In genomic region chr17:10871914-10872313, GRCh38 we compare ENCODE assay signal across 29 cellular contexts. TPM values are rescaled to one million over a fixed set of nuclear protein-coding genes. Genes with fewer than 3 reads are reported as not detected.
DNase-seq lines count a peak whose midpoint lies in the region; ATAC-seq and TF ChIP-seq lines count a peak whose summit lies in the region.
"Had no signal": no experiment of that assay in that cellular context is flagged by ENCODE, and none has a peak within 500 bp of the region (broad histone marks: within the 10 kb centered on the region; RNA-seq: fewer than 3 reads in every experiment).

No MANE protein-coding gene starts in this region.

- H3K27ac ChIP-seq in CD8-positive, alpha-beta memory T cell (ENCODE audit: low read depth, low read length) = no peak overlapping the region
- H3K27ac ChIP-seq in esophagus squamous epithelium = no peak overlapping the region
- H3K27ac ChIP-seq in spleen = no peak overlapping the region
- H3K27ac ChIP-seq: esophagus muscularis mucosa had no signal

- CTCF ChIA-PET in CD8-positive, alpha-beta memory T cell (lab: Charles Lee) = no interaction called here

- H3K4me3 Mint-ChIP-seq in CD8-positive, alpha-beta memory T cell = no peak overlapping the region
- H3K4me3 Mint-ChIP-seq: activated T-cell treated with anti-CD3 and anti-CD28 coated beads, Interleukin-2, amount 50 U/mL, for 4 hours; endodermal cell; immature natural killer cell had no signal

- no peaks in the 10 kb centered on the region for H3K27me3 ChIP-seq in CD8-positive, alpha-beta memory T cell (ENCODE audit: insufficient read depth, low read length, poor library complexity, severe bottlenecking)
- H3K27me3 ChIP-seq in esophagus squamous epithelium (no peaks in the 10 kb centered on the region), spleen (replicated peaks in 1 of 7) (peaks cover 0 to 10% (median 0%) of the 10 kb centered on the region in 7 donors)

- no peaks in the 10 kb centered on the region for H3K36me3 Mint-ChIP-seq in CD8-positive, alpha-beta memory T cell
- H3K36me3 Mint-ChIP-seq: immature natural killer cell had no signal

- intact Hi-C loops in left cardiac atrium (cut with DNase I) (loop anchor here in 1 of 2 donors (10.0 kb wide), 2 partner anchors 773 to 1063 kb away; no protein-coding TSS in a partner anchor), cardiac septum (cut with DNase I) (loop anchor here (10.0 kb wide), 1 partner anchor 773 kb away; no protein-coding TSS in a partner anchor), esophagus squamous epithelium (cut with DNase I) (no loop called here), spleen (cut with DNase I; ENCODE audit: low total_unique reads) (no loop called here)

- TF ChIP-seq CTCF in esophagus squamous epithelium (IDR thresholded peaks at IDR 0.05) = no peak
- TF ChIP-seq CTCF in spleen (IDR thresholded peaks at IDR 0.05 in 8 of 11, conservative IDR thresholded peaks at IDR 0.05 in 3 of 11) = no peak

- POLR2A ChIA-PET in CD8-positive, alpha-beta memory T cell (lab: Charles Lee) = no interaction called here

- H3K4me3 ChIP-seq in CD8-positive, alpha-beta memory T cell (ENCODE audit: low read length) = no peak overlapping the region
- H3K4me3 ChIP-seq in esophagus squamous epithelium (no peak overlapping the region), spleen (no peak overlapping the region)
- H3K4me3 ChIP-seq: esophagus muscularis mucosa had no signal

- peaks cover 0 to 3% (median 0%) of the 10 kb centered on the region in 5 donors for H3K9me3 Mint-ChIP-seq in CD8-positive, alpha-beta memory T cell
- H3K9me3 Mint-ChIP-seq: activated T-cell treated with anti-CD3 and anti-CD28 coated beads, Interleukin-2, amount 50 U/mL, for 4 hours; immature natural killer cell had no signal

- TF ChIP-seq POLR2A in esophagus squamous epithelium (IDR thresholded peaks at IDR 0.05) (no peak), spleen (IDR thresholded peaks at IDR 0.05) (no peak)

- peak; percentile 38 for DNase-seq in left cardiac atrium
- DNase-seq in cardiac septum (ENCODE audit: low spot score) = no peak
- DNase-seq in RPMI8226 = peak; percentile 11
- peak; percentile 26 for DNase-seq in mucosa of gallbladder (ENCODE audit: low spot score)
- no peak for DNase-seq in CD8-positive, alpha-beta memory T cell
- DNase-seq in esophagus squamous epithelium (lab: John Stamatoyannopoulos, UW) = no peak
- no peak for DNase-seq in spleen
- DNase-seq in NCI-H2196 (lab: John Stamatoyannopoulos, UW; ENCODE audit: unreplicated experiment) = no peak
- DNase-seq: activated CD4-positive, alpha-beta T cell treated with anti-CD3 and anti-CD28 coated beads for 4 hours; activated naive CD4-positive, alpha-beta T cell treated with Interleukin-2 at 50 U/mL for 16 hours; activated T-cell treated with anti-CD3 and anti-CD28 coated beads, Interleukin-2, amount 50 U/mL, for 4 hours; amniotic stem cell; C1 segment of cervical spinal cord; cortex of kidney; endodermal cell; HCEC 1CT; hippocampal formation; immature natural killer cell; NCI-H1092 treated with DMSO at 0.1 percent for 48 hours; NCI-H69; stimulated activated CD8-positive, alpha-beta memory T cell treated with anti-CD3 and anti-CD28 coated beads, Interleukin-4, amount 100 ng/mL, for 48 hours; T-helper 2 cell had no signal

- H3K4me1 ChIP-seq in CD8-positive, alpha-beta memory T cell (ENCODE audit: insufficient read depth, low read length) = no peaks in the 10 kb centered on the region
- H3K4me1 ChIP-seq in esophagus squamous epithelium = no peaks in the 10 kb centered on the region
- no peaks in the 10 kb centered on the region for H3K4me1 ChIP-seq in spleen
- H3K4me1 ChIP-seq: esophagus muscularis mucosa had no signal

- H3K27ac Mint-ChIP-seq in CD8-positive, alpha-beta memory T cell = no peak overlapping the region
- H3K27ac Mint-ChIP-seq: endodermal cell, immature natural killer cell had no signal

- ATAC-seq in left cardiac atrium = no peak
- ATAC-seq: activated T-cell treated with anti-CD3 and anti-CD28 coated beads, Interleukin-2, amount 50 U/mL, for 4 hours; SK-N-SH treated with all-trans-retinoic acid at 6 μM for 48 hours had no signal

- no peaks in the 10 kb centered on the region for H3K36me3 ChIP-seq in CD8-positive, alpha-beta memory T cell (ENCODE audit: insufficient read depth, low read length)
- H3K36me3 ChIP-seq in esophagus squamous epithelium (no peaks in the 10 kb centered on the region), spleen (no peaks in the 10 kb centered on the region)
- H3K36me3 ChIP-seq: esophagus muscularis mucosa had no signal

- WGBS in esophagus squamous epithelium, 2 donors = 36 to 41% methylated on average over 4 to 5 of the region's 5 CpGs
- 41 to 51% (median 44%) methylated on average over 5 of the region's 5 CpGs for WGBS in spleen, 5 donors

- peaks cover 16 to 21% of the 10 kb centered on the region in 2 donors for H3K27me3 Mint-ChIP-seq in CD8-positive, alpha-beta memory T cell

- no peaks in the 10 kb centered on the region for H3K9me3 ChIP-seq in CD8-positive, alpha-beta memory T cell (ENCODE audit: low read length)
- H3K9me3 ChIP-seq in esophagus squamous epithelium (no peaks in the 10 kb centered on the region), spleen (peaks cover 0 to 12% (median 0%) of the 10 kb centered on the region in 8 donors)
- H3K9me3 ChIP-seq: esophagus muscularis mucosa had no signal

- no peaks in the 10 kb centered on the region for H3K4me1 Mint-ChIP-seq in CD8-positive, alpha-beta memory T cell
- H3K4me1 Mint-ChIP-seq: endodermal cell, immature natural killer cell had no signal

RNA-seq across cellular contexts. Expression of gene PIRT, which starts 34.0 kb away (rescaled TPM):
- total RNA-seq in left cardiac atrium = not detected
- not detected for total RNA-seq in cardiac septum
- total RNA-seq in mucosa of gallbladder = 0.32 TPM
- total RNA-seq in CD8-positive, alpha-beta memory T cell = not detected
- polyA plus RNA-seq in CD8-positive, alpha-beta memory T cell = not detected
- total RNA-seq in esophagus squamous epithelium = not detected
- not detected for total RNA-seq in spleen
- polyA plus RNA-seq in spleen = under 1 TPM in 1 of 3 donors, not detected in 2; 0.02 TPM
- total RNA-seq: activated T-cell treated with anti-CD3 and anti-CD28 coated beads, Interleukin-2, amount 50 U/mL, for 4 hours; bronchial epithelial cell; endodermal cell; liver; posterior vena cava; ureter had no signal
- polyA plus RNA-seq: immature natural killer cell, neural cell had no signal

Comparison
In these comparisons a context has a peak if more than half of its experiments do, and no peak if none do; other contexts are left out.
1. DNase-seq: peak in left cardiac atrium (single experiment), RPMI8226 (single experiment) and mucosa of gallbladder (single experiment); none in cardiac septum (single experiment), CD8-positive, alpha-beta memory T cell (0 of 5), esophagus squamous epithelium (single experiment), spleen (single experiment) and NCI-H2196 (single experiment).